1 cellular context compared by ENCODE assay signal in genomic region chr1:156767101-156767878, GRCh38.
TF ChIP-seq lines count a peak whose summit lies in the region.

Gene PRCC, plus strand, starts transcription at chr1:156767535. Its CDS starts 237 bp downstream, at chr1:156767772.

TF ChIP-seq in K562, 482 proteins besides CTCF, POLR2A, EP300 and RAD21 (continued from another document and continues in another):
- TF ChIP-seq ZNF445 (CRISPR knock-in tag; IDR thresholded peaks at IDR 0.05; ENCODE audit: low read depth) = no peak
- 0 out of 2 replicates have a peak, but pooled peaks have one; percentile 77 for TF ChIP-seq GTF2E2 (tag; IDR thresholded peaks at IDR 0.05)
- TF ChIP-seq MNT (conservative IDR thresholded peaks at IDR 0.05) = peak; percentile 45 to 80; a peak in 3 of 4 replicates
- no peak for TF ChIP-seq CBX2 (IDR thresholded peaks at IDR 0.05; ENCODE audit: insufficient read depth, low read length, poor library complexity, severe bottlenecking)
- no peak for TF ChIP-seq SFPQ (IDR thresholded peaks at IDR 0.05; ENCODE audit: low read depth, low read length)
- peak; percentile 13; the same call in 1 of the 2 replicates for TF ChIP-seq CEBPB (tag; IDR thresholded peaks at IDR 0.05)
- TF ChIP-seq HNRNPL (IDR thresholded peaks at IDR 0.05; ENCODE audit: low read depth, low read length) = no peak
- TF ChIP-seq REST (CRISPR knock-in tag; IDR thresholded peaks at IDR 0.05; ENCODE audit: low read depth) = no peak
- no peak for TF ChIP-seq YBX1 (IDR thresholded peaks at IDR 0.05)
- TF ChIP-seq ATF1 (CRISPR knock-in tag; IDR thresholded peaks at IDR 0.05) = peak; percentile 63; the same call in 1 of the 2 replicates
- TF ChIP-seq ATF1 (tag; IDR thresholded peaks at IDR 0.05) = peak; percentile 95
- TF ChIP-seq TEAD2 (tag; IDR thresholded peaks at IDR 0.05) = no peak
- no peak for TF ChIP-seq ZBTB7A (IDR thresholded peaks at IDR 0.05; ENCODE audit: borderline replicate concordance, control insufficient read depth, low read depth, low read length)
- TF ChIP-seq, protein P1, sequence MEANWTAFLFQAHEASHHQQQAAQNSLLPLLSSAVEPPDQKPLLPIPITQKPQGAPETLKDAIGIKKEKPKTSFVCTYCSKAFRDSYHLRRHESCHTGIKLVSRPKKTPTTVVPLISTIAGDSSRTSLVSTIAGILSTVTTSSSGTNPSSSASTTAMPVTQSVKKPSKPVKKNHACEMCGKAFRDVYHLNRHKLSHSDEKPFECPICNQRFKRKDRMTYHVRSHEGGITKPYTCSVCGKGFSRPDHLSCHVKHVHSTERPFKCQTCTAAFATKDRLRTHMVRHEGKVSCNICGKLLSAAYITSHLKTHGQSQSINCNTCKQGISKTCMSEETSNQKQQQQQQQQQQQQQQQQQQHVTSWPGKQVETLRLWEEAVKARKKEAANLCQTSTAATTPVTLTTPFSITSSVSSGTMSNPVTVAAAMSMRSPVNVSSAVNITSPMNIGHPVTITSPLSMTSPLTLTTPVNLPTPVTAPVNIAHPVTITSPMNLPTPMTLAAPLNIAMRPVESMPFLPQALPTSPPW (CRISPR knock-in tag; IDR thresholded peaks at IDR 0.05) = peak; percentile 80
- no peak for TF ChIP-seq HOXB6 (CRISPR knock-in tag; IDR thresholded peaks at IDR 0.05; ENCODE audit: borderline replicate concordance)
- peak; percentile 39; the same call in 1 of the 2 replicates for TF ChIP-seq ATF4 (CRISPR knock-in tag; IDR thresholded peaks at IDR 0.05)
- TF ChIP-seq HCFC1 (IDR thresholded peaks at IDR 0.05; ENCODE audit: low read depth, low read length) = peak; percentile 98
- no peak for TF ChIP-seq MYNN (IDR thresholded peaks at IDR 0.05)
- TF ChIP-seq MYNN (CRISPR knock-in tag; IDR thresholded peaks at IDR 0.05) = no peak
- peak; percentile 98 for TF ChIP-seq CREB3L1 (IDR thresholded peaks at IDR 0.05; ENCODE audit: borderline replicate concordance, low read depth)
- no peak for TF ChIP-seq ELF4 (CRISPR knock-in tag; IDR thresholded peaks at IDR 0.05)
- TF ChIP-seq MCM3 (IDR thresholded peaks at IDR 0.05) = no peak
- TF ChIP-seq, protein P2, sequence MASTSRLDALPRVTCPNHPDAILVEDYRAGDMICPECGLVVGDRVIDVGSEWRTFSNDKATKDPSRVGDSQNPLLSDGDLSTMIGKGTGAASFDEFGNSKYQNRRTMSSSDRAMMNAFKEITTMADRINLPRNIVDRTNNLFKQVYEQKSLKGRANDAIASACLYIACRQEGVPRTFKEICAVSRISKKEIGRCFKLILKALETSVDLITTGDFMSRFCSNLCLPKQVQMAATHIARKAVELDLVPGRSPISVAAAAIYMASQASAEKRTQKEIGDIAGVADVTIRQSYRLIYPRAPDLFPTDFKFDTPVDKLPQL (IDR thresholded peaks at IDR 0.05; ENCODE audit: extremely low read depth, insufficient read length) = no peak
- TF ChIP-seq, protein P3, sequence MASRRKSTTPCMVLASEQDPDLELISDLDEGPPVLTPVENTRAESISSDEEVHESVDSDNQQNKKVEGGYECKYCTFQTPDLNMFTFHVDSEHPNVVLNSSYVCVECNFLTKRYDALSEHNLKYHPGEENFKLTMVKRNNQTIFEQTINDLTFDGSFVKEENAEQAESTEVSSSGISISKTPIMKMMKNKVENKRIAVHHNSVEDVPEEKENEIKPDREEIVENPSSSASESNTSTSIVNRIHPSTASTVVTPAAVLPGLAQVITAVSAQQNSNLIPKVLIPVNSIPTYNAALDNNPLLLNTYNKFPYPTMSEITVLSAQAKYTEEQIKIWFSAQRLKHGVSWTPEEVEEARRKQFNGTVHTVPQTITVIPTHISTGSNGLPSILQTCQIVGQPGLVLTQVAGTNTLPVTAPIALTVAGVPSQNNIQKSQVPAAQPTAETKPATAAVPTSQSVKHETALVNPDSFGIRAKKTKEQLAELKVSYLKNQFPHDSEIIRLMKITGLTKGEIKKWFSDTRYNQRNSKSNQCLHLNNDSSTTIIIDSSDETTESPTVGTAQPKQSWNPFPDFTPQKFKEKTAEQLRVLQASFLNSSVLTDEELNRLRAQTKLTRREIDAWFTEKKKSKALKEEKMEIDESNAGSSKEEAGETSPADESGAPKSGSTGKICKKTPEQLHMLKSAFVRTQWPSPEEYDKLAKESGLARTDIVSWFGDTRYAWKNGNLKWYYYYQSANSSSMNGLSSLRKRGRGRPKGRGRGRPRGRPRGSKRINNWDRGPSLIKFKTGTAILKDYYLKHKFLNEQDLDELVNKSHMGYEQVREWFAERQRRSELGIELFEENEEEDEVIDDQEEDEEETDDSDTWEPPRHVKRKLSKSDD (conservative IDR thresholded peaks at IDR 0.05; ENCODE audit: low read length) = no peak
- peak; percentile 50; the same call in 1 of the 2 replicates for TF ChIP-seq ZNF239 (CRISPR knock-in tag; IDR thresholded peaks at IDR 0.05)
- TF ChIP-seq SREBF2 (CRISPR knock-in tag; IDR thresholded peaks at IDR 0.05) = 0 out of 2 replicates have a peak, but pooled peaks have one; percentile 73
- no peak for TF ChIP-seq PHB2 (IDR thresholded peaks at IDR 0.05; ENCODE audit: low read depth)
- peak; percentile 94 for TF ChIP-seq PHF20 (IDR thresholded peaks at IDR 0.05; ENCODE audit: partially characterized antibody)
- TF ChIP-seq ZNF23 (CRISPR knock-in tag; IDR thresholded peaks at IDR 0.05) = no peak
- peak; percentile 81 for TF ChIP-seq POLR2G (IDR thresholded peaks at IDR 0.05; ENCODE audit: low read depth, low read length)
- TF ChIP-seq KLF16 (IDR thresholded peaks at IDR 0.05) = no peak
- TF ChIP-seq HDAC6 (IDR thresholded peaks at IDR 0.05; ENCODE audit: low read depth, low read length) = no peak
- TF ChIP-seq RBFOX2 (IDR thresholded peaks at IDR 0.05; ENCODE audit: low read depth, low read length) = peak; percentile 90
- TF ChIP-seq NFIC (IDR thresholded peaks at IDR 0.05) = no peak
- TF ChIP-seq, protein P4, sequence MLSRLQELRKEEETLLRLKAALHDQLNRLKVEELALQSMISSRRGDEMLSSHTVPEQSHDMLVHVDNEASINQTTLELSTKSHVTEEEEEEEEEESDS (CRISPR knock-in tag; IDR thresholded peaks at IDR 0.05) = no peak
- no peak for TF ChIP-seq ZFP36 (IDR thresholded peaks at IDR 0.05; ENCODE audit: low read depth, low read length, partially characterized antibody)
- no peak for TF ChIP-seq ZNF75A (CRISPR knock-in tag; IDR thresholded peaks at IDR 0.05)
- no peak for TF ChIP-seq PCBP2 (IDR thresholded peaks at IDR 0.05; ENCODE audit: low read depth, low read length, poor library complexity, severe bottlenecking)
